Comparison of ENCODE assay signal across 1 cellular context in the genomic region with DNA sequence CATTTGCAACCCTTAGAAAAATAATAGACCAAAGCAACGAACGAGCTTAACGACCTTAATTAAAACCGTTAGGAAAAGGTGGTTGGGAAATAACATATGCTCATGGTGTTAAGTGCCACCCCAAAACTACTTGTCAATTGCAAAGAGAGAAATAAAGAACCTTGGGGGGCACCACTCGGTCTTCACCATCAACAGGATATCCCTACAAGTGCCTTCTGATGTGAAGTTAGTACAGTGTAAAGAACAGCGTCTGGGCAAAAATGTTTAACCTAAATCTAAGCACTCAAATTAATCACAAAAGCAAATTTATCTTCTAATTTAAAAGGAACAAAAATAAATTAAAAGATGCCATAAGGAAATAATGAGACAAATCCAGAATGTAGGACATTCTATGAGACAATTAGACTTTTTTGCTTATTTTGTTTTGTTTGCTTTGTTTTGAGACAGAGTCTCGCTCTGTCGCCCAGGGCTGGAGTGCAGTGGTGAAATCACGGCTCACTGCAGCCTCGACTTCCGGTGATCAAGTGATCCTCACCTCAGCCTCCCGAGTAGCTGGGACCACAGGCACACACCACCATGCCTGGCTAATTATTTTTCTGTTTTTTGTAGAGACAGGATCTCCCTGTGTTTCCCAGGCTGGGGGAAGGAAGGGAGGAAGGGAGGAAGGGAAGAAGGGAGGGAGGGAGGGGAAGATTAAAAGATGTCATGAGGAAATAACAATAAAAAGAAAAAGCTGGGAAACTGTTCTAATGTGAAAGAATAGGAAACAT.
TF ChIP-seq lines count a peak whose summit lies in the region.

No MANE protein-coding gene starts in this region.

TF ChIP-seq in K562, 482 proteins besides CTCF, POLR2A, EP300 and RAD21:
- no peak for TF ChIP-seq ZFPM2 (CRISPR knock-in tag; IDR thresholded peaks at IDR 0.05)
- TF ChIP-seq CBX1 (IDR thresholded peaks at IDR 0.05; ENCODE audit: low read depth) = no peak
- TF ChIP-seq MAZ (CRISPR knock-in tag; conservative IDR thresholded peaks at IDR 0.05 in 1 of 2, IDR thresholded peaks at IDR 0.05 in 1 of 2) = peak in 1 of 2 experiments; percentile 38; a peak in 1 of 4 replicates
- TF ChIP-seq, protein P1, sequence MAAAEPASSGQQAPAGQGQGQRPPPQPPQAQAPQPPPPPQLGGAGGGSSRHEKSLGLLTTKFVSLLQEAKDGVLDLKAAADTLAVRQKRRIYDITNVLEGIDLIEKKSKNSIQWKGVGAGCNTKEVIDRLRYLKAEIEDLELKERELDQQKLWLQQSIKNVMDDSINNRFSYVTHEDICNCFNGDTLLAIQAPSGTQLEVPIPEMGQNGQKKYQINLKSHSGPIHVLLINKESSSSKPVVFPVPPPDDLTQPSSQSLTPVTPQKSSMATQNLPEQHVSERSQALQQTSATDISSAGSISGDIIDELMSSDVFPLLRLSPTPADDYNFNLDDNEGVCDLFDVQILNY (CRISPR knock-in tag; IDR thresholded peaks at IDR 0.05) = no peak
- TF ChIP-seq SMC3 (conservative IDR thresholded peaks at IDR 0.05; ENCODE audit: insufficient read depth, low read depth, low read length) = no peak
- no peak for TF ChIP-seq SPI1 (IDR thresholded peaks at IDR 0.05; ENCODE audit: borderline replicate concordance, low read depth, low read length)
- TF ChIP-seq ZNF668 (CRISPR knock-in tag; IDR thresholded peaks at IDR 0.05) = no peak
- no peak for TF ChIP-seq SRF (CRISPR knock-in tag; IDR thresholded peaks at IDR 0.05)
- 0 out of 2 replicates have a peak, but pooled peaks have one; percentile 16 for TF ChIP-seq MTF1 (CRISPR knock-in tag; IDR thresholded peaks at IDR 0.05; ENCODE audit: borderline replicate concordance)
- TF ChIP-seq CEBPB (tag; IDR thresholded peaks at IDR 0.05) = peak; percentile 8; the same call in 1 of the 2 replicates
- peak; percentile 59; the same call in 1 of the 2 replicates for TF ChIP-seq GTF2E2 (tag; IDR thresholded peaks at IDR 0.05)
- no peak for TF ChIP-seq MBD2 (IDR thresholded peaks at IDR 0.05; ENCODE audit: borderline replicate concordance, low read depth)
- TF ChIP-seq, protein P2, sequence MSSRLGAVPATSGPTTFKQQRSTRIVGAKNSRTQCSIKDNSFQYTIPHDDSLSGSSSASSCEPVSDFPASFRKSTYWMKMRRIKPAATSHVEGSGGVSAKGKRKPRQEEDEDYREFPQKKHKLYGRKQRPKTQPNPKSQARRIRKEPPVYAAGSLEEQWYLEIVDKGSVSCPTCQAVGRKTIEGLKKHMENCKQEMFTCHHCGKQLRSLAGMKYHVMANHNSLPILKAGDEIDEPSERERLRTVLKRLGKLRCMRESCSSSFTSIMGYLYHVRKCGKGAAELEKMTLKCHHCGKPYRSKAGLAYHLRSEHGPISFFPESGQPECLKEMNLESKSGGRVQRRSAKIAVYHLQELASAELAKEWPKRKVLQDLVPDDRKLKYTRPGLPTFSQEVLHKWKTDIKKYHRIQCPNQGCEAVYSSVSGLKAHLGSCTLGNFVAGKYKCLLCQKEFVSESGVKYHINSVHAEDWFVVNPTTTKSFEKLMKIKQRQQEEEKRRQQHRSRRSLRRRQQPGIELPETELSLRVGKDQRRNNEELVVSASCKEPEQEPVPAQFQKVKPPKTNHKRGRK (tag; IDR thresholded peaks at IDR 0.05) = peak; percentile 73
- TF ChIP-seq CBFA2T3 (IDR thresholded peaks at IDR 0.05) = no peak
- no peak for TF ChIP-seq RAD51 (IDR thresholded peaks at IDR 0.05; ENCODE audit: borderline replicate concordance, low read depth)
